In genomic region chr1:65027699-65028358, GRCh38 we compare ENCODE assay signal across 1 cellular context.
TF ChIP-seq lines count a peak whose summit lies in the region.

No MANE protein-coding gene starts in this region.

TF ChIP-seq in HepG2, 621 proteins besides CTCF, POLR2A, EP300 and RAD21 (continued from another document):
- TF ChIP-seq MNT (IDR thresholded peaks at IDR 0.05) (no peak), ZNF276 (CRISPR knock-in tag; IDR thresholded peaks at IDR 0.05; ENCODE audit: low read depth) (no peak), ZNF598 (CRISPR knock-in tag; IDR thresholded peaks at IDR 0.05; ENCODE audit: borderline replicate concordance) (no peak), RFX3 (CRISPR knock-in tag; IDR thresholded peaks at IDR 0.05) (no peak), MED1 (CRISPR knock-in tag; IDR thresholded peaks at IDR 0.05) (no peak), LRRFIP1 (CRISPR knock-in tag; conservative IDR thresholded peaks at IDR 0.05) (no peak), SOX5 (CRISPR knock-in tag; IDR thresholded peaks at IDR 0.05; ENCODE audit: borderline replicate concordance) (no peak)
TF ChIP-seq in HepG2: peak in this region for 0.
